ENCODE assay signal across 20 cellular contexts in genomic region chr3:31295150-31295765, GRCh38.
DNase-seq lines count a peak whose midpoint lies in the region; ATAC-seq and TF ChIP-seq lines count a peak whose summit lies in the region.
"Had no signal": no experiment of that assay in that cellular context is flagged by ENCODE, and none has a peak within 500 bp of the region (broad histone marks: within the 10 kb centered on the region; RNA-seq: fewer than 3 reads in every experiment).

No MANE protein-coding gene starts in this region.

- H3K4me3 Mint-ChIP-seq in endodermal cell: no peak overlapping the region
- H3K4me3 Mint-ChIP-seq in natural killer cell treated with Interleukin-12 subunit alpha and Interleukin-12 subunit beta and Interleukin-15 and Interleukin-18, amount 100 ng/mL, for 72 hours: no peak overlapping the region
- H3K4me3 Mint-ChIP-seq: CD14-positive monocyte, HFFc6 had no signal

- peak in 2 of 3 experiments; percentile 15 to 26 for DNase-seq in NCI-H1417 (lab: John Stamatoyannopoulos, UW)
- DNase-seq in NCI-H1417 treated with DMSO at 0.1 percent for 48 hours (lab: John Stamatoyannopoulos, UW): no peak
- DNase-seq in endodermal cell: peak; percentile 65
- no peak for DNase-seq in smooth muscle cell (lab: John Stamatoyannopoulos, UW; ENCODE audit: unreplicated experiment)
- DNase-seq in natural killer cell treated with Interleukin-12 subunit alpha and Interleukin-12 subunit beta and Interleukin-15 and Interleukin-18, amount 100 ng/mL, for 72 hours (ENCODE audit: low spot score): no peak
- DNase-seq: DMS153, EL, KG1, NCI-H1694, NCI-H2081 treated with DMSO at 0.1 percent for 48 hours, NCI-H82, SIG-M5 had no signal

- H3K27me3 Mint-ChIP-seq in endodermal cell (ENCODE audit: insufficient read depth): no peaks in the 10 kb centered on the region
- peaks cover 3 to 5% of the 10 kb centered on the region in 2 donors for H3K27me3 Mint-ChIP-seq in natural killer cell treated with Interleukin-12 subunit alpha and Interleukin-12 subunit beta and Interleukin-15 and Interleukin-18, amount 100 ng/mL, for 72 hours

- no peaks in the 10 kb centered on the region; the same call in 1 of the 2 replicates for H3K79me2 ChIP-seq in Loucy (ENCODE audit: insufficient read depth, low read length)
- no peaks in the 10 kb centered on the region for H3K79me2 ChIP-seq in smooth muscle cell (ENCODE audit: low read depth)

- H4K20me1 ChIP-seq in Loucy (ENCODE audit: insufficient read depth, low read length, poor library complexity, severe bottlenecking) (no peaks in the 10 kb centered on the region), smooth muscle cell (ENCODE audit: low read depth) (no peaks in the 10 kb centered on the region)

- ATAC-seq in gastroesophageal sphincter (no peak), HG03354 (IDR thresholded peaks at IDR 0.05; ENCODE audit: poor library complexity, severe bottlenecking, unreplicated experiment) (no peak)
- ATAC-seq in natural killer cell treated with Interleukin-12 subunit alpha and Interleukin-12 subunit beta and Interleukin-15 and Interleukin-18, amount 100 ng/mL, for 72 hours: no peak
- ATAC-seq: PC-3 had no signal

- H3K4me2 ChIP-seq in Loucy (ENCODE audit: low read depth, low read length, poor library complexity, severe bottlenecking) (peak overlapping the region; percentile 30), smooth muscle cell (no peak overlapping the region)

- H3K4me3 ChIP-seq in Loucy (ENCODE audit: low read length, poor library complexity, severe bottlenecking): no peak overlapping the region
- H3K4me3 ChIP-seq in endodermal cell (ENCODE audit: low read length): no peak overlapping the region
- H3K4me3 ChIP-seq in smooth muscle cell: no peak overlapping the region
- H3K4me3 ChIP-seq in gastroesophageal sphincter: no peak overlapping the region

- H3F3A ChIP-seq in Loucy (ENCODE audit: low read depth) (no peaks in the 10 kb centered on the region), smooth muscle cell (ENCODE audit: low read depth) (no peaks in the 10 kb centered on the region)

- TF ChIP-seq POLR2A in gastroesophageal sphincter (IDR thresholded peaks at IDR 0.05): no peak

- H2AFZ ChIP-seq in Loucy (ENCODE audit: low read length) (no peak overlapping the region), smooth muscle cell (ENCODE audit: low read depth) (no peak overlapping the region)

- peak overlapping the region; percentile 93 for H3K27ac Mint-ChIP-seq in endodermal cell
- no peak overlapping the region for H3K27ac Mint-ChIP-seq in natural killer cell treated with Interleukin-12 subunit alpha and Interleukin-12 subunit beta and Interleukin-15 and Interleukin-18, amount 100 ng/mL, for 72 hours
- H3K27ac Mint-ChIP-seq: HFFc6 had no signal

- WGBS in endodermal cell (ENCODE audit: insufficient coverage in 1 of 2, insufficient read length in 1 of 2), 2 experiments: 62 to 90% methylated on average over 2 to 7 of the region's 7 CpGs
- WGBS in smooth muscle cell (ENCODE audit: low lambda C conversion rate): 64% methylated on average over 7 of the region's 7 CpGs
- WGBS in gastroesophageal sphincter (ENCODE audit: low coverage in 1 of 2), 2 donors: 82 to 94% methylated on average over 3 to 7 of the region's 7 CpGs

- TF ChIP-seq EP300 in gastroesophageal sphincter (IDR thresholded peaks at IDR 0.05): no peak

- H3K9me3 Mint-ChIP-seq in endodermal cell: peaks cover 19% of the 10 kb centered on the region
- no peaks in the 10 kb centered on the region for H3K9me3 Mint-ChIP-seq in natural killer cell treated with Interleukin-12 subunit alpha and Interleukin-12 subunit beta and Interleukin-15 and Interleukin-18, amount 100 ng/mL, for 72 hours
- H3K9me3 Mint-ChIP-seq: HFFc6 had no signal

- H3K4me1 ChIP-seq in Loucy (ENCODE audit: insufficient read depth, low read length, poor library complexity, severe bottlenecking) (peaks cover 44% of the 10 kb centered on the region), endodermal cell (ENCODE audit: control insufficient read depth, insufficient read depth, low read length) (peaks cover 15% of the 10 kb centered on the region), smooth muscle cell (ENCODE audit: low read depth) (peaks cover 25% of the 10 kb centered on the region), gastroesophageal sphincter (no peaks in the 10 kb centered on the region)

- H3K9ac ChIP-seq in Loucy (ENCODE audit: low read depth, low read length, poor library complexity, severe bottlenecking) (no peak overlapping the region), endodermal cell (ENCODE audit: extremely low read depth, low read length, poor library complexity, severe bottlenecking) (peak overlapping the region; percentile 34), smooth muscle cell (ENCODE audit: low read depth) (no peak overlapping the region)

- no peaks in the 10 kb centered on the region for H3K9me2 ChIP-seq in Loucy (replicated peaks; ENCODE audit: low read depth, low read length)

- H3K27ac ChIP-seq in endodermal cell (ENCODE audit: low read depth, low read length) (peak overlapping the region; percentile 21), smooth muscle cell (ENCODE audit: low read depth) (peak overlapping the region; percentile 10), gastroesophageal sphincter (no peak overlapping the region)
- H3K27ac ChIP-seq: 22Rv1, RWPE1 had no signal

- no peaks in the 10 kb centered on the region for H3K36me3 ChIP-seq in Loucy (ENCODE audit: insufficient read depth, low read length)
- peaks cover 9% of the 10 kb centered on the region for H3K36me3 ChIP-seq in endodermal cell (ENCODE audit: control insufficient read depth, insufficient read depth, low read length)
- H3K36me3 ChIP-seq in smooth muscle cell (ENCODE audit: low read depth): no peaks in the 10 kb centered on the region
- H3K36me3 ChIP-seq in gastroesophageal sphincter: no peaks in the 10 kb centered on the region

- H3K9me3 ChIP-seq in Loucy (ENCODE audit: insufficient read depth, low read depth, low read length) (peaks cover 11% of the 10 kb centered on the region; the same call in 1 of the 2 replicates), endodermal cell (ENCODE audit: control insufficient read depth, low read length) (peaks cover 29% of the 10 kb centered on the region), smooth muscle cell (replicated peaks; ENCODE audit: low read depth) (no peaks in the 10 kb centered on the region), gastroesophageal sphincter (no peaks in the 10 kb centered on the region)

- TF ChIP-seq CTCF in Loucy (conservative IDR thresholded peaks at IDR 0.05; ENCODE audit: low read length): no peak
- peak; percentile 34 for TF ChIP-seq CTCF in endodermal cell (conservative IDR thresholded peaks at IDR 0.05)
- TF ChIP-seq CTCF in smooth muscle cell (IDR thresholded peaks at IDR 0.05; ENCODE audit: borderline replicate concordance, insufficient read depth, poor library complexity, severe bottlenecking): no peak
- TF ChIP-seq CTCF in gastroesophageal sphincter (IDR thresholded peaks at IDR 0.05): no peak

- H3K36me3 Mint-ChIP-seq in endodermal cell (ENCODE audit: low read depth): no peaks in the 10 kb centered on the region
- H3K36me3 Mint-ChIP-seq in natural killer cell treated with Interleukin-12 subunit alpha and Interleukin-12 subunit beta and Interleukin-15 and Interleukin-18, amount 100 ng/mL, for 72 hours: no peaks in the 10 kb centered on the region
- H3K36me3 Mint-ChIP-seq: CD14-positive monocyte had no signal

- H3K27me3 ChIP-seq in Loucy (ENCODE audit: insufficient read depth, low read length, poor library complexity, severe bottlenecking) (no peaks in the 10 kb centered on the region), endodermal cell (ENCODE audit: control insufficient read depth, insufficient read depth, low read length, poor library complexity, severe bottlenecking) (no peaks in the 10 kb centered on the region), smooth muscle cell (ENCODE audit: low read depth) (no peaks in the 10 kb centered on the region), gastroesophageal sphincter (no peaks in the 10 kb centered on the region)

- peaks cover 28% of the 10 kb centered on the region for H3K4me1 Mint-ChIP-seq in endodermal cell
- H3K4me1 Mint-ChIP-seq in natural killer cell treated with Interleukin-12 subunit alpha and Interleukin-12 subunit beta and Interleukin-15 and Interleukin-18, amount 100 ng/mL, for 72 hours (ENCODE audit: low read depth in 2 of 2): no peaks in the 10 kb centered on the region

Comparison
In these comparisons a context has a peak if more than half of its experiments do, and no peak if none do; other contexts are left out.
1. DNase-seq: peak in NCI-H1417 (2 of 3) and endodermal cell (single experiment); none in NCI-H1417 treated with DMSO at 0.1 percent for 48 hours (single experiment), smooth muscle cell (single experiment) and natural killer cell treated with Interleukin-12 subunit alpha and Interleukin-12 subunit beta and Interleukin-15 and Interleukin-18, amount 100 ng/mL, for 72 hours (single experiment).
2. H3K27ac ChIP-seq: peak in endodermal cell (single experiment) and smooth muscle cell (single experiment); none in gastroesophageal sphincter (0 of 4).